Comparison of ENCODE assay signal across 8 cellular contexts in the genomic region with DNA sequence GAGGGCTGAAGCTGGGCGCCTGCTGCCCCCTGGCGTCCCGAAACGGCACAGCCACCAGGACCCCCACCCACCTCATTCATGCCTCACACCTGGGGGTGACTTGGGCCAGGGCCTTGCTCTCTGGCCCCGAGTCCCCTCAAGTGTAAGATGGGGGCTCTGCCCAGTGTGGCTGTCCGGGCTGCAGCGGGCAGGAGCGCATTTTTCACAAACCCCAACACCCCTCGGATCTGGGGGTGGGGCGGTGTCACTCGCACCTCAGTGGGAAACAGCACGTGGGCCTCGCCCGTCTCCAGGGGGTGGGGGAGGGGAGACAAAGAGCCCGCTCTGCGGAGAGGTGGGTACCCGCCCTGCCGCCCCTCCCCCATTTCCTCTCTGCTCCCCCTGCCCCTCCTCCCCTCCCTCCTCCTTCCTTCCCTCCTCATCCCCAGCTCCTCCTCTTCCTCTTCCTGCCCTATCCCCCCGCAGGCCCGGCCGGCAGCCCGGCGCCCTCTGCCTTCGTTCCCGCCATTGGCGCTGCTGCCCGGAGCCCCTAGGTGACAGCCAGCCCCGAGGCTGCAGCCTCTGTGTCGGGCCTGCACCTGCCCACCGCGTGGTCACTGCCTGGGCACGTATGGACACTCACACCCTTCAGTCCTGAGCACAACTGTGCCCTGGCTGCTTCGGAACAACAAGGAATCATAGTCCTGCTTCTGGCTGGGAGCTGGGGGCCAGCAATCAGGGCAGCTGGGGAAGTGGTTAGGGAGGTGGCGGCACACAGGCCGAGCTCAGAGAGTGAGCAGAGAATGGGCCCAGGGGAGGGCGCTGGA. TPM values are rescaled to one million over a fixed set of nuclear protein-coding genes. Genes with fewer than 3 reads are reported as not detected.
DNase-seq lines count a peak whose midpoint lies in the region; ATAC-seq lines count a peak whose summit lies in the region.

No MANE protein-coding gene starts in this region.

- no peaks in the 10 kb centered on the region for H3K4me1 ChIP-seq in endocrine pancreas (ENCODE audit: control insufficient read depth, insufficient read depth, low read length)

- ATAC-seq in GM21423 (IDR thresholded peaks at IDR 0.05; ENCODE audit: unreplicated experiment): peak; percentile 42
- ATAC-seq in GM18520 (IDR thresholded peaks at IDR 0.05; ENCODE audit: unreplicated experiment): no peak

- peak overlapping the region; percentile 24 for H3K9ac ChIP-seq in endocrine pancreas (ENCODE audit: control insufficient read depth, insufficient read depth, low read length)

- CTCF ChIA-PET in activated CD4-positive, alpha-beta memory T cell treated with anti-CD3 and anti-CD28 coated beads, Interleukin-2, amount 10 ng/mL, durations not matched to agents 7 days and 5 days (lab: Charles Lee): interaction anchor here (0.6 to 10.9 kb wide), 35 partner anchors 9 to 815 kb away, joined by 3 to 216 read pairs (median 4); a partner anchor contains a TSS

- no peaks in the 10 kb centered on the region for H3K9me3 Mint-ChIP-seq in activated CD4-positive, alpha-beta memory T cell treated with anti-CD3 and anti-CD28 coated beads, Interleukin-2, amount 10 ng/mL, durations not matched to agents 7 days and 5 days
- no peaks in the 10 kb centered on the region for H3K9me3 Mint-ChIP-seq in stimulated activated naive CD8-positive, alpha-beta T cell treated with anti-CD3 and anti-CD28 coated beads, Interleukin-15, Interleukin-2, amounts not matched to agents 100 ng/mL and 50 ng/mL, for 24 hours

- POLR2A ChIA-PET in activated CD4-positive, alpha-beta memory T cell treated with anti-CD3 and anti-CD28 coated beads, Interleukin-2, amount 10 ng/mL, durations not matched to agents 7 days and 5 days (lab: Charles Lee): interaction anchor here (0.8 to 2.4 kb wide), 15 partner anchors 11 to 492 kb away, joined by 3 to 24 read pairs (median 3); a partner anchor contains a TSS

- H3K4me3 Mint-ChIP-seq in activated CD4-positive, alpha-beta memory T cell treated with anti-CD3 and anti-CD28 coated beads, Interleukin-2, amount 10 ng/mL, durations not matched to agents 7 days and 5 days: peak overlapping the region; percentile 79
- H3K4me3 Mint-ChIP-seq in stimulated activated naive CD8-positive, alpha-beta T cell treated with anti-CD3 and anti-CD28 coated beads, Interleukin-15, Interleukin-2, amounts not matched to agents 100 ng/mL and 50 ng/mL, for 24 hours: peak overlapping the region; percentile 79

- no peaks in the 10 kb centered on the region for H3K36me3 ChIP-seq in endocrine pancreas (ENCODE audit: control insufficient read depth, insufficient read depth, low read length)

- no peak overlapping the region for H3K4me3 ChIP-seq in endocrine pancreas (ENCODE audit: control insufficient read depth, insufficient read depth, low read length)

- H3K36me3 Mint-ChIP-seq in activated CD4-positive, alpha-beta memory T cell treated with anti-CD3 and anti-CD28 coated beads, Interleukin-2, amount 10 ng/mL, durations not matched to agents 7 days and 5 days (ENCODE audit: low read depth): no peaks in the 10 kb centered on the region
- no peaks in the 10 kb centered on the region for H3K36me3 Mint-ChIP-seq in stimulated activated naive CD8-positive, alpha-beta T cell treated with anti-CD3 and anti-CD28 coated beads, Interleukin-15, Interleukin-2, amounts not matched to agents 100 ng/mL and 50 ng/mL, for 24 hours (ENCODE audit: low read depth)

- H3K27ac Mint-ChIP-seq in activated CD4-positive, alpha-beta memory T cell treated with anti-CD3 and anti-CD28 coated beads, Interleukin-2, amount 10 ng/mL, durations not matched to agents 7 days and 5 days: peak overlapping the region; percentile 80
- peak overlapping the region; percentile 26 for H3K27ac Mint-ChIP-seq in stimulated activated naive CD8-positive, alpha-beta T cell treated with anti-CD3 and anti-CD28 coated beads, Interleukin-15, Interleukin-2, amounts not matched to agents 100 ng/mL and 50 ng/mL, for 24 hours

- no peaks in the 10 kb centered on the region for H3K9me3 ChIP-seq in endocrine pancreas (ENCODE audit: control insufficient read depth, low read length)

- DNase-seq in AG08396 (ENCODE audit: low spot score) (peak; percentile 87), NCI-H345 (lab: John Stamatoyannopoulos, UW) (peak; percentile 64), midbrain (lab: John Stamatoyannopoulos, UW) (peak; percentile 17)
- peak; percentile 76 for DNase-seq in activated CD4-positive, alpha-beta memory T cell treated with anti-CD3 and anti-CD28 coated beads, Interleukin-2, amount 10 ng/mL, durations not matched to agents 7 days and 5 days

- H3K27me3 ChIP-seq in endocrine pancreas (ENCODE audit: control insufficient read depth, insufficient read depth, low read length): no peaks in the 10 kb centered on the region

- peaks cover 3% of the 10 kb centered on the region for H3K27me3 Mint-ChIP-seq in activated CD4-positive, alpha-beta memory T cell treated with anti-CD3 and anti-CD28 coated beads, Interleukin-2, amount 10 ng/mL, durations not matched to agents 7 days and 5 days
- no peaks in the 10 kb centered on the region for H3K27me3 Mint-ChIP-seq in stimulated activated naive CD8-positive, alpha-beta T cell treated with anti-CD3 and anti-CD28 coated beads, Interleukin-15, Interleukin-2, amounts not matched to agents 100 ng/mL and 50 ng/mL, for 24 hours

- H3K4me1 Mint-ChIP-seq in activated CD4-positive, alpha-beta memory T cell treated with anti-CD3 and anti-CD28 coated beads, Interleukin-2, amount 10 ng/mL, durations not matched to agents 7 days and 5 days: peaks cover 23% of the 10 kb centered on the region
- peaks cover 14% of the 10 kb centered on the region for H3K4me1 Mint-ChIP-seq in stimulated activated naive CD8-positive, alpha-beta T cell treated with anti-CD3 and anti-CD28 coated beads, Interleukin-15, Interleukin-2, amounts not matched to agents 100 ng/mL and 50 ng/mL, for 24 hours (ENCODE audit: low read depth)

RNA-seq across cellular contexts. Expression of a gene that starts 6.8 kb away (rescaled TPM):
- under 1 TPM; 0.55 to 0.60 TPM for total RNA-seq in activated CD4-positive, alpha-beta memory T cell treated with anti-CD3 and anti-CD28 coated beads, Interleukin-2, amount 10 ng/mL, durations not matched to agents 7 days and 5 days

RNA-seq across cellular contexts. Expression of a gene that starts 36.8 kb away (rescaled TPM):
- total RNA-seq in activated CD4-positive, alpha-beta memory T cell treated with anti-CD3 and anti-CD28 coated beads, Interleukin-2, amount 10 ng/mL, durations not matched to agents 7 days and 5 days: 1 to 10 TPM; 3.7 to 5.0 TPM

Comparison
In these comparisons a context has a peak if more than half of its experiments do, and no peak if none do; other contexts are left out.
1. DNase-seq: peak in every context shown above with its lines; median percentile 87 in AG08396; 76 in activated CD4-positive, alpha-beta memory T cell treated with anti-CD3 and anti-CD28 coated beads, Interleukin-2, amount 10 ng/mL, durations not matched to agents 7 days and 5 days; 64 in NCI-H345; 17 in midbrain.